Comparison of ENCODE assay signal across 16 cellular contexts in the genomic region with DNA sequence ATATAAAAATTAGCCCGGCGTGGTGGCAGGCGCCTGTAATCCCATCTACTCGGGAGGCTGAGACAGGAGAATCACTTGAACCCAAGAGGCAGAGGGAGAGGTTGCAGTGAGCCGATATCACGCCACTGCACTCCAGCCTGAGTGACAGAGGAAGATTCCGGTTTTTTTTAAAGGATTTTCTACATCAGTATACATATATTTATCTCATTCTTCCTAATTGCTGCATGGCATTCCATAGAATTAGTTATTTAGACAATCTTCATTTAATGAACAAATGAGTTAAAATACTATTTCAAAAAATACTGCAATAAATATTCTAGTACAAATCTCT. TPM values are rescaled to one million over a fixed set of nuclear protein-coding genes. Genes with fewer than 3 reads are reported as not detected.
DNase-seq lines count a peak whose midpoint lies in the region; ATAC-seq, FAIRE-seq and TF ChIP-seq lines count a peak whose summit lies in the region.
"Had no signal": no experiment of that assay in that cellular context is flagged by ENCODE, and none has a peak within 500 bp of the region (broad histone marks: within the 10 kb centered on the region; RNA-seq: fewer than 3 reads in every experiment).

No MANE protein-coding gene starts in this region.

- no peak overlapping the region for H3K4me3 ChIP-seq in BE2C (ENCODE audit: low read depth, low read length)

- H3K27ac Mint-ChIP-seq in stimulated activated naive CD8-positive, alpha-beta T cell treated with anti-CD3 and anti-CD28 coated beads, Interleukin-15, Interleukin-2, amounts not matched to agents 100 ng/mL and 50 ng/mL, for 24 hours = no peak overlapping the region
- peak overlapping the region; percentile 100 for H3K27ac Mint-ChIP-seq in T-helper 17 cell
- H3K27ac Mint-ChIP-seq in mesothelial cell of epicardium = no peak overlapping the region

- H3K9me3 ChIP-seq in T-helper 17 cell (ENCODE audit: control insufficient read depth, low read length, poor library complexity, severe bottlenecking) (no peaks in the 10 kb centered on the region), BE2C (no peaks in the 10 kb centered on the region)

- ATAC-seq in stimulated activated naive CD8-positive, alpha-beta T cell treated with anti-CD3 and anti-CD28 coated beads, Interleukin-15, Interleukin-2, amounts not matched to agents 100 U/mL and 50 U/mL, for 24 hours = no peak
- no peak for ATAC-seq in T-helper 17 cell

- H3K36me3 Mint-ChIP-seq in stimulated activated naive CD8-positive, alpha-beta T cell treated with anti-CD3 and anti-CD28 coated beads, Interleukin-15, Interleukin-2, amounts not matched to agents 100 ng/mL and 50 ng/mL, for 24 hours (ENCODE audit: low read depth) = peaks cover 31% of the 10 kb centered on the region
- H3K36me3 Mint-ChIP-seq in T-helper 17 cell (ENCODE audit: low read depth) = peaks cover 4% of the 10 kb centered on the region
- H3K36me3 Mint-ChIP-seq in mesothelial cell of epicardium = peaks cover 11% of the 10 kb centered on the region

- H3K27me3 ChIP-seq in BE2C = no peaks in the 10 kb centered on the region
- H3K27me3 ChIP-seq: dorsolateral prefrontal cortex had no signal

- DNase-seq in stimulated activated naive CD8-positive, alpha-beta T cell treated with anti-CD3 and anti-CD28 coated beads, Interleukin-15, Interleukin-2, amounts not matched to agents 100 U/mL and 50 U/mL, for 24 hours = no peak
- no peak for DNase-seq in T-helper 17 cell
- DNase-seq in mesothelial cell of epicardium (ENCODE audit: low spot score in 2 of 2, unreplicated experiment in 2 of 2) = no peak
- DNase-seq in GM12892 (ENCODE audit: insufficient read length) = no peak
- no peak for DNase-seq in NCI-H2196 treated with DMSO at 0.1 percent for 48 hours (lab: John Stamatoyannopoulos, UW; ENCODE audit: unreplicated experiment)
- DNase-seq in BE2C = no peak
- no peak for DNase-seq in pons (ENCODE audit: low spot score)
- DNase-seq: activated CD4-positive, alpha-beta T cell treated with anti-CD3 and anti-CD28 coated beads, Interleukin-2, amount 50 U/mL, for 4 hours; amniotic stem cell; C1 segment of cervical spinal cord; dorsolateral prefrontal cortex; NCI-H2081 treated with DMSO at 0.1 percent for 48 hours; NK-92 treated with Interleukin-12 subunit alpha and Interleukin-12 subunit beta, amount 100 ng/mL, for 24 hours; stimulated activated CD4-positive, alpha-beta T cell treated with anti-CD3 and anti-CD28 coated beads, Interleukin-2, amount 100 ng/mL, for 48 hours; stimulated activated naive CD4-positive, alpha-beta T cell had no signal

- H3K4me3 Mint-ChIP-seq in stimulated activated naive CD8-positive, alpha-beta T cell treated with anti-CD3 and anti-CD28 coated beads, Interleukin-15, Interleukin-2, amounts not matched to agents 100 ng/mL and 50 ng/mL, for 24 hours = peak overlapping the region; percentile 99
- H3K4me3 Mint-ChIP-seq in T-helper 17 cell (no peak overlapping the region), mesothelial cell of epicardium (peak overlapping the region; percentile 90)

- no peaks in the 10 kb centered on the region for H3K27me3 Mint-ChIP-seq in stimulated activated naive CD8-positive, alpha-beta T cell treated with anti-CD3 and anti-CD28 coated beads, Interleukin-15, Interleukin-2, amounts not matched to agents 100 ng/mL and 50 ng/mL, for 24 hours
- H3K27me3 Mint-ChIP-seq in T-helper 17 cell = no peaks in the 10 kb centered on the region
- H3K27me3 Mint-ChIP-seq in mesothelial cell of epicardium (ENCODE audit: low read depth) = no peaks in the 10 kb centered on the region

- no peaks in the 10 kb centered on the region for H3K4me1 ChIP-seq in BE2C

- FAIRE-seq in GM12892 (lab: Jason Lieb, UNC) = no peak

- TF ChIP-seq CTCF in mesothelial cell of epicardium (IDR thresholded peaks at IDR 0.05; ENCODE audit: unreplicated experiment) (no peak), BE2C (IDR thresholded peaks at IDR 0.05; ENCODE audit: low read depth, low read length) (no peak)

- no peak for TF ChIP-seq POLR2A in GM12892 (IDR thresholded peaks at IDR 0.05; ENCODE audit: low read depth, low read length)

- peaks cover 3% of the 10 kb centered on the region; the same call in 1 of the 2 replicates for H3K36me3 ChIP-seq in BE2C

- peaks cover 59% of the 10 kb centered on the region for H3K4me1 Mint-ChIP-seq in stimulated activated naive CD8-positive, alpha-beta T cell treated with anti-CD3 and anti-CD28 coated beads, Interleukin-15, Interleukin-2, amounts not matched to agents 100 ng/mL and 50 ng/mL, for 24 hours (ENCODE audit: low read depth)
- H3K4me1 Mint-ChIP-seq in T-helper 17 cell (peaks cover 37% of the 10 kb centered on the region), mesothelial cell of epicardium (peaks cover 25% of the 10 kb centered on the region)

- H3K9me3 Mint-ChIP-seq in stimulated activated naive CD8-positive, alpha-beta T cell treated with anti-CD3 and anti-CD28 coated beads, Interleukin-15, Interleukin-2, amounts not matched to agents 100 ng/mL and 50 ng/mL, for 24 hours = no peaks in the 10 kb centered on the region
- no peaks in the 10 kb centered on the region for H3K9me3 Mint-ChIP-seq in mesothelial cell of epicardium

RNA-seq across cellular contexts. Expression of a gene that starts 2.0 kb away (rescaled TPM):
- 10 to 100 TPM; 52.2 to 70.2 TPM for total RNA-seq in T-helper 17 cell
- 87.5 to 90.1 TPM (median 89.3 TPM) in 3 replicates for total RNA-seq in mesothelial cell of epicardium
- polyA plus RNA-seq in GM12892 (2012; ENCODE audit: missing spikeins) = 52.2 TPM
- polyA plus RNA-seq in BE2C (2012; ENCODE audit: insufficient read depth, insufficient read length, low read depth) = 144 TPM

RNA-seq across cellular contexts. Expression of a gene that starts 15.6 kb away (rescaled TPM):
- total RNA-seq in T-helper 17 cell = 10 to 100 TPM; 29.8 to 33.2 TPM
- total RNA-seq in mesothelial cell of epicardium = 42.2 to 49.0 TPM (median 47.1 TPM) in 3 replicates
- polyA plus RNA-seq in GM12892 (2012; ENCODE audit: missing spikeins) = 25.9 TPM
- polyA plus RNA-seq in BE2C (2012; ENCODE audit: insufficient read depth, insufficient read length, low read depth) = 99.5 TPM

RNA-seq across cellular contexts. Expression of a gene that starts 15.9 kb away (rescaled TPM):
- total RNA-seq in T-helper 17 cell (10 to 100 TPM; 75.7 to 80.3 TPM), mesothelial cell of epicardium (83.0 to 88.4 TPM (median 88.2 TPM) in 3 replicates)
- 62.5 TPM for polyA plus RNA-seq in GM12892 (2012; ENCODE audit: missing spikeins)
- polyA plus RNA-seq in BE2C (2012; ENCODE audit: insufficient read depth, insufficient read length, low read depth) = 207 TPM

RNA-seq across cellular contexts. Expression of a gene that starts 26.0 kb away (rescaled TPM):
- 10 to 100 TPM; 22.4 to 24.6 TPM for total RNA-seq in T-helper 17 cell
- 25.0 to 25.7 TPM (median 25.1 TPM) in 3 replicates for total RNA-seq in mesothelial cell of epicardium
- polyA plus RNA-seq in GM12892 (2012; ENCODE audit: missing spikeins) = 3.7 TPM
- 95.0 TPM for polyA plus RNA-seq in BE2C (2012; ENCODE audit: insufficient read depth, insufficient read length, low read depth)

RNA-seq across cellular contexts. Expression of a gene that starts 31.7 kb away (rescaled TPM):
- 10 to 100 TPM; 46.5 to 48.6 TPM for total RNA-seq in T-helper 17 cell
- 65.8 to 70.0 TPM (median 68.3 TPM) in 3 replicates for total RNA-seq in mesothelial cell of epicardium
- polyA plus RNA-seq in GM12892 (2012; ENCODE audit: missing spikeins) = 101 TPM
- 79.6 TPM for polyA plus RNA-seq in BE2C (2012; ENCODE audit: insufficient read depth, insufficient read length, low read depth)
